In the genomic region with DNA sequence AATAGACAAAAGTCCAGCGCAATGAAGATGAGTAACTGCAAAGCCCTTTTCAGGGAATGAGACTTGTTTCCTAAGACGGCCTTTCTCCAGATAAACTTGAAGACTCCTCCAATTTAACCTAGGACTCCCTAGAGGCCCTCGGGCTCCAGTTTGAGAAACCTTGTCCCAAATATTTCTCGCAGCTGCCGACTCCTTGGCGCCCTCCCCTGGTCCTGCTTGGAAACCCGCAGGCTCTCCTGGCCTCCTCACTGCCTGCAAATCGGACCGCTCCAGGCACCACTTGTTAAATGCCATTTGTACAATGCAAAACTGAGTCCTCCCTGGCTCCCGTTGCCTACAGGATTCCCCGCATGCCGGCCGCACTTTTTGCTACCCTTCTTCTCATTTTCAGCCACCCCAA, we compare ENCODE assay signal across 8 cellular contexts. TPM values are rescaled to one million over a fixed set of nuclear protein-coding genes. Genes with fewer than 3 reads are reported as not detected.
DNase-seq lines count a peak whose midpoint lies in the region; ATAC-seq and TF ChIP-seq lines count a peak whose summit lies in the region.

No MANE protein-coding gene starts in this region.

- TF ChIP-seq CTCF in cardiac fibroblast (IDR thresholded peaks at IDR 0.05; ENCODE audit: low read depth, low read length), result peak; percentile 69
- TF ChIP-seq CTCF in lower lobe of right lung (IDR thresholded peaks at IDR 0.05), result peak; percentile 50

- no peaks in the 10 kb centered on the region for H3K36me3 ChIP-seq in lower lobe of right lung

- H3K27me3 Mint-ChIP-seq in activated T-cell treated with anti-CD3 and anti-CD28 coated beads, Interleukin-2, amount 50 U/mL, for 72 hours (ENCODE audit: low read depth), result no peaks in the 10 kb centered on the region
- H3K27me3 Mint-ChIP-seq in activated T-helper 2 cell treated with anti-CD3 and anti-CD28 coated beads, Interferon-gamma antibody, Interleukin-2, Interleukin-4, amounts not matched to agents 10 μg/mL and 5 μg/mL and 100 μg/mL, durations not matched to agents 14 hours and 24 hours and 36 hours (ENCODE audit: low read depth), result no peaks in the 10 kb centered on the region

- no peaks in the 10 kb centered on the region for H3K4me1 Mint-ChIP-seq in activated T-cell treated with anti-CD3 and anti-CD28 coated beads, Interleukin-2, amount 50 U/mL, for 72 hours (ENCODE audit: low read depth)
- peaks cover 14% of the 10 kb centered on the region for H3K4me1 Mint-ChIP-seq in activated T-helper 2 cell treated with anti-CD3 and anti-CD28 coated beads, Interferon-gamma antibody, Interleukin-2, Interleukin-4, amounts not matched to agents 10 μg/mL and 5 μg/mL and 100 μg/mL, durations not matched to agents 14 hours and 24 hours and 36 hours (ENCODE audit: low read depth)

- H3K27ac Mint-ChIP-seq in activated T-cell treated with anti-CD3 and anti-CD28 coated beads, Interleukin-2, amount 50 U/mL, for 72 hours, result no peak overlapping the region
- H3K27ac Mint-ChIP-seq in activated T-helper 2 cell treated with anti-CD3 and anti-CD28 coated beads, Interferon-gamma antibody, Interleukin-2, Interleukin-4, amounts not matched to agents 10 μg/mL and 5 μg/mL and 100 μg/mL, durations not matched to agents 14 hours and 24 hours and 36 hours, result no peak overlapping the region

- DNase-seq in activated T-cell treated with anti-CD3 and anti-CD28 coated beads, Interleukin-2, amount 50 U/mL, for 72 hours, result peak; percentile 29 to 38
- DNase-seq in activated T-cell treated with anti-CD3 and anti-CD28 coated beads for 4 hours, result no peak
- peak; percentile 46 for DNase-seq in NCI-H2107 treated with DMSO at 0.1 percent for 48 hours (lab: John Stamatoyannopoulos, UW; ENCODE audit: unreplicated experiment)
- DNase-seq in cardiac fibroblast (ENCODE audit: low read depth in 2 of 2), result peak; percentile 39 to 54
- DNase-seq in lower lobe of right lung, result peak; percentile 71
- DNase-seq in DMS79 (lab: John Stamatoyannopoulos, UW), result no peak
- no peak for DNase-seq in NK-92 treated with Interleukin-12 subunit alpha and Interleukin-12 subunit beta, amount 100 ng/mL, for 24 hours (lab: John Stamatoyannopoulos, UW)
- no peak for DNase-seq in activated T-helper 2 cell treated with anti-CD3 and anti-CD28 coated beads, Interferon-gamma antibody, Interleukin-2, Interleukin-4, amounts not matched to agents 10 μg/mL and 5 μg/mL and 100 μg/mL, durations not matched to agents 14 hours and 24 hours and 36 hours (ENCODE audit: low spot score)

- no peaks in the 10 kb centered on the region for H3K9me3 ChIP-seq in lower lobe of right lung

- no peak overlapping the region for H3K27ac ChIP-seq in lower lobe of right lung

- H3K27me3 ChIP-seq in lower lobe of right lung (ENCODE audit: low read depth), result no peaks in the 10 kb centered on the region

- H3K4me1 ChIP-seq in lower lobe of right lung, result no peaks in the 10 kb centered on the region

- no peak for ATAC-seq in activated T-cell treated with anti-CD3 and anti-CD28 coated beads, Interleukin-2, amount 50 U/mL, for 72 hours (replicated peaks in 1 of 2)
- ATAC-seq in lower lobe of right lung, result peak; percentile 76 to 79

- peaks cover 3 to 15% of the 10 kb centered on the region in 2 donors for H3K36me3 Mint-ChIP-seq in activated T-cell treated with anti-CD3 and anti-CD28 coated beads, Interleukin-2, amount 50 U/mL, for 72 hours (ENCODE audit: insufficient read depth in 2 of 2)
- H3K36me3 Mint-ChIP-seq in activated T-helper 2 cell treated with anti-CD3 and anti-CD28 coated beads, Interferon-gamma antibody, Interleukin-2, Interleukin-4, amounts not matched to agents 10 μg/mL and 5 μg/mL and 100 μg/mL, durations not matched to agents 14 hours and 24 hours and 36 hours (ENCODE audit: low read depth), result peaks cover 14% of the 10 kb centered on the region

- H3K9me3 Mint-ChIP-seq in activated T-cell treated with anti-CD3 and anti-CD28 coated beads, Interleukin-2, amount 50 U/mL, for 72 hours, result peaks cover 0 to 18% of the 10 kb centered on the region in 2 donors
- H3K9me3 Mint-ChIP-seq in activated T-helper 2 cell treated with anti-CD3 and anti-CD28 coated beads, Interferon-gamma antibody, Interleukin-2, Interleukin-4, amounts not matched to agents 10 μg/mL and 5 μg/mL and 100 μg/mL, durations not matched to agents 14 hours and 24 hours and 36 hours, result peaks cover 20% of the 10 kb centered on the region

- intact Hi-C loops in lower lobe of right lung (cut with DNase I), result no loop called here
- intact Hi-C loops in activated T-helper 2 cell treated with anti-CD3 and anti-CD28 coated beads, Interferon-gamma antibody, Interleukin-2, Interleukin-4, amounts not matched to agents 10 μg/mL and 5 μg/mL and 100 μg/mL, durations not matched to agents 14 hours and 24 hours and 36 hours (cut with micrococcal nuclease), result no loop called here

- H3K4me3 Mint-ChIP-seq in activated T-cell treated with anti-CD3 and anti-CD28 coated beads, Interleukin-2, amount 50 U/mL, for 72 hours, result no peak overlapping the region
- H3K4me3 Mint-ChIP-seq in activated T-helper 2 cell treated with anti-CD3 and anti-CD28 coated beads, Interferon-gamma antibody, Interleukin-2, Interleukin-4, amounts not matched to agents 10 μg/mL and 5 μg/mL and 100 μg/mL, durations not matched to agents 14 hours and 24 hours and 36 hours (ENCODE audit: low read depth), result no peak overlapping the region

- H3K4me3 ChIP-seq in cardiac fibroblast (replicated peaks in 1 of 2; ENCODE audit: low read depth in 2 of 2, low read length in 2 of 2), result no peak overlapping the region
- no peak overlapping the region for H3K4me3 ChIP-seq in lower lobe of right lung

RNA-seq across cellular contexts. Expression of a gene that starts 36.8 kb away (rescaled TPM):
- total RNA-seq in activated T-cell treated with anti-CD3 and anti-CD28 coated beads, Interleukin-2, amount 50 U/mL, for 72 hours, result under 1 TPM; 0.34 to 0.42 TPM
- 7.9 TPM for total RNA-seq in lower lobe of right lung
- 1.3 and 1.4 TPM in 2 replicates for total RNA-seq in activated T-helper 2 cell treated with anti-CD3 and anti-CD28 coated beads, Interferon-gamma antibody, Interleukin-2, Interleukin-4, amounts not matched to agents 10 μg/mL and 5 μg/mL and 100 μg/mL, durations not matched to agents 14 hours and 24 hours and 36 hours

RNA-seq across cellular contexts. Expression of a gene that starts 54.1 kb away (rescaled TPM):
- total RNA-seq in activated T-cell treated with anti-CD3 and anti-CD28 coated beads, Interleukin-2, amount 50 U/mL, for 72 hours, result 1 to 10 TPM; 3.4 to 7.8 TPM
- total RNA-seq in lower lobe of right lung, result 14.3 TPM
- 3.9 and 5.0 TPM in 2 replicates for total RNA-seq in activated T-helper 2 cell treated with anti-CD3 and anti-CD28 coated beads, Interferon-gamma antibody, Interleukin-2, Interleukin-4, amounts not matched to agents 10 μg/mL and 5 μg/mL and 100 μg/mL, durations not matched to agents 14 hours and 24 hours and 36 hours

Comparison
In these comparisons a context has a peak if more than half of its experiments do, and no peak if none do; other contexts are left out.
1. DNase-seq: peak in activated T-cell treated with anti-CD3 and anti-CD28 coated beads, Interleukin-2, amount 50 U/mL, for 72 hours (2 of 2), NCI-H2107 treated with DMSO at 0.1 percent for 48 hours (single experiment), cardiac fibroblast (2 of 2) and lower lobe of right lung (single experiment); none in activated T-cell treated with anti-CD3 and anti-CD28 coated beads for 4 hours (single experiment), DMS79 (single experiment), NK-92 treated with Interleukin-12 subunit alpha and Interleukin-12 subunit beta, amount 100 ng/mL, for 24 hours (single experiment) and activated T-helper 2 cell treated with anti-CD3 and anti-CD28 coated beads, Interferon-gamma antibody, Interleukin-2, Interleukin-4, amounts not matched to agents 10 μg/mL and 5 μg/mL and 100 μg/mL, durations not matched to agents 14 hours and 24 hours and 36 hours (single experiment).
2. ATAC-seq: peak in lower lobe of right lung (2 of 2); none in activated T-cell treated with anti-CD3 and anti-CD28 coated beads, Interleukin-2, amount 50 U/mL, for 72 hours (0 of 2).